In the genomic region with DNA sequence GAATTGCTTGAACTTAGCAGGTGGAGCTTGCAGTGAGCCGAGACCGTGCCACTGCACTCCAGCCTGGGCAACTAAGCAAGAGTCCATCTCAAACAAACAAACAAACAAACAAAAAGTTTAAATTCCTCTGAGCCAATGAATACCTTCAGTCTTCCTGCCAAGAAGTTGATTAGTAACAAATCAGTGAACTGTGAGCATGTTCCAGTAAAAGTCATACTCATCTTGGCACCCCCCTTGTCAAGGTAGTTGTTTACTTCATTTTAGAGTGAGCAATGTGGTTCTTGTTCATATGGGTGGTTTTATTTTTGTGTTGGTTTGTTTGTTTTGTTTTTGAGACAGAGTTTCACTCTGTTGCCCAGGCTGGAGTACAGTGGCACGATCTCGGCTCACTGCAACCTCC, we compare ENCODE assay signal across 39 cellular contexts. TPM values are rescaled to one million over a fixed set of nuclear protein-coding genes. Genes with fewer than 3 reads are reported as not detected.
"Had no signal": no experiment of that assay in that cellular context is flagged by ENCODE, and none has a peak within 500 bp of the region (broad histone marks: within the 10 kb centered on the region; RNA-seq: fewer than 3 reads in every experiment).

No MANE protein-coding gene starts in this region.

- H3K9me3 Mint-ChIP-seq: activated CD4-positive, alpha-beta memory T cell treated with anti-CD3 and anti-CD28 coated beads, Interleukin-2, amount 10 ng/mL, durations not matched to agents 7 days and 5 days; activated naive CD8-positive, alpha-beta T cell treated with anti-CD3 and anti-CD28 coated beads for 36 hours; activated T-cell treated with anti-CD3 and anti-CD28 coated beads, Interleukin-2, amount 50 U/mL, for 72 hours; activated T-helper 17 cell treated with anti-CD3 and anti-CD28 coated beads, Interleukin-2, amount 50 U/mL, for 72 hours; T-cell had no signal

- H3K36me3 Mint-ChIP-seq: activated CD8-positive, alpha-beta memory T cell treated with anti-CD3 and anti-CD28 coated beads, Interleukin-2, amount 10 ng/mL, durations not matched to agents 7 days and 5 days; activated naive CD8-positive, alpha-beta T cell treated with anti-CD3 and anti-CD28 coated beads for 36 hours; T-cell had no signal

- H3K27me3 ChIP-seq: cardiac muscle cell had no signal

- H3K4me2 ChIP-seq: PC-9 had no signal

- DNase-seq: activated CD4-positive, alpha-beta memory T cell treated with anti-CD3 and anti-CD28 coated beads, Interleukin-2, amount 10 ng/mL, durations not matched to agents 7 days and 5 days; activated CD4-positive, alpha-beta T cell treated with anti-CD3 and anti-CD28 coated beads for 1 hour; activated CD4-positive, alpha-beta T cell treated with anti-CD3 and anti-CD28 coated beads for 48 hours; activated CD4-positive, CD25-positive, alpha-beta regulatory T cell; activated CD8-positive, alpha-beta memory T cell treated with anti-CD3 and anti-CD28 coated beads for 24 hours; activated CD8-positive, alpha-beta memory T cell treated with anti-CD3 and anti-CD28 coated beads, Interleukin-2, amount 10 ng/mL, durations not matched to agents 7 days and 5 days; activated CD8-positive, alpha-beta memory T cell treated with anti-CD3 and anti-CD28 coated beads, Interleukin-2, amount 50 U/mL, for 48 hours; activated effector memory CD4-positive, alpha-beta T cell treated with anti-CD3 and anti-CD28 coated beads, Interleukin-2, amount 50 U/mL, for 16 hours; activated naive CD4-positive, alpha-beta T cell; activated naive CD4-positive, alpha-beta T cell treated with anti-CD3 and anti-CD28 coated beads, Interleukin-2, amount 50 U/mL, for 16 hours; activated naive CD8-positive, alpha-beta T cell treated with anti-CD3 and anti-CD28 coated beads for 36 hours; activated T-cell treated with anti-CD3 and anti-CD28 coated beads, Interleukin-2, amount 50 U/mL, for 72 hours; amniotic stem cell; aorta; MM.1S; MV-4-11; NCI-H1092; NCI-H1436 treated with DMSO at 0.1 percent for 48 hours; NCI-H1694 treated with DMSO at 0.1 percent for 48 hours; NCI-H2029; NCI-H2171; NCI-H510A; NCI-H526; NCI-H748 treated with DMSO at 0.1 percent for 48 hours; NK-92 treated with Interleukin-12 subunit alpha and Interleukin-12 subunit beta, amount 100 ng/mL, for 24 hours; PC-9; SIG-M5; T-cell; T-helper 2 cell; T1000; WERI-Rb-1 had no signal

- H3K4me1 Mint-ChIP-seq: activated CD4-positive, alpha-beta memory T cell treated with anti-CD3 and anti-CD28 coated beads, Interleukin-2, amount 10 ng/mL, durations not matched to agents 7 days and 5 days; activated CD8-positive, alpha-beta memory T cell treated with anti-CD3 and anti-CD28 coated beads, Interleukin-2, amount 10 ng/mL, durations not matched to agents 7 days and 5 days; activated naive CD8-positive, alpha-beta T cell treated with anti-CD3 and anti-CD28 coated beads for 36 hours; activated T-helper 17 cell treated with anti-CD3 and anti-CD28 coated beads, Interleukin-2, amount 50 U/mL, for 72 hours; T-cell had no signal

- H3K27ac ChIP-seq: cardiac muscle cell, PC-9, RWPE1, WERI-Rb-1 had no signal

- H3K36me3 ChIP-seq: cardiac muscle cell, WERI-Rb-1 had no signal

- H3K4me3 ChIP-seq: cardiac muscle cell, PC-9 had no signal

- ATAC-seq: activated CD8-positive, alpha-beta memory T cell treated with anti-CD3 and anti-CD28 coated beads, Interleukin-2, amount 10 ng/mL, durations not matched to agents 7 days and 5 days; activated T-cell treated with anti-CD3 and anti-CD28 coated beads, Interleukin-2, amount 50 U/mL, for 72 hours; activated T-helper 17 cell treated with anti-CD3 and anti-CD28 coated beads, Interleukin-2, amount 50 U/mL, for 72 hours; Right ventricle myocardium inferior; SK-N-SH treated with all-trans-retinoic acid at 6 μM for 48 hours; T-cell had no signal

- H3K4me3 Mint-ChIP-seq: activated CD4-positive, alpha-beta memory T cell treated with anti-CD3 and anti-CD28 coated beads, Interleukin-2, amount 10 ng/mL, durations not matched to agents 7 days and 5 days; activated CD8-positive, alpha-beta memory T cell treated with anti-CD3 and anti-CD28 coated beads, Interleukin-2, amount 10 ng/mL, durations not matched to agents 7 days and 5 days; activated naive CD8-positive, alpha-beta T cell treated with anti-CD3 and anti-CD28 coated beads for 36 hours; activated T-cell treated with anti-CD3 and anti-CD28 coated beads, Interleukin-2, amount 50 U/mL, for 72 hours; activated T-helper 17 cell treated with anti-CD3 and anti-CD28 coated beads, Interleukin-2, amount 50 U/mL, for 72 hours; T-cell had no signal

- H3K27me3 Mint-ChIP-seq: activated naive CD8-positive, alpha-beta T cell treated with anti-CD3 and anti-CD28 coated beads for 36 hours had no signal

RNA-seq across cellular contexts. Expression of a gene that starts 18.0 kb away (rescaled TPM):
- total RNA-seq: activated CD4-positive, alpha-beta memory T cell treated with anti-CD3 and anti-CD28 coated beads, Interleukin-2, amount 10 ng/mL, durations not matched to agents 7 days and 5 days; activated CD8-positive, alpha-beta memory T cell treated with anti-CD3 and anti-CD28 coated beads, Interleukin-2, amount 10 ng/mL, durations not matched to agents 7 days and 5 days; activated T-helper 17 cell treated with anti-CD3 and anti-CD28 coated beads, Interleukin-2, amount 50 U/mL, for 72 hours; aorta; cardiac muscle cell; LHCN-M2; OCI-LY7; PC-9; Right ventricle myocardium inferior; SK-MEL-5; T-cell had no signal

RNA-seq across cellular contexts. Expression of a gene that starts 25.2 kb away (rescaled TPM):
- total RNA-seq: activated CD8-positive, alpha-beta memory T cell treated with anti-CD3 and anti-CD28 coated beads, Interleukin-2, amount 10 ng/mL, durations not matched to agents 7 days and 5 days; activated T-cell treated with anti-CD3 and anti-CD28 coated beads, Interleukin-2, amount 50 U/mL, for 72 hours; cardiac muscle cell; PC-9 had no signal
